Comparison of ENCODE assay signal across 22 cellular contexts in the genomic region with DNA sequence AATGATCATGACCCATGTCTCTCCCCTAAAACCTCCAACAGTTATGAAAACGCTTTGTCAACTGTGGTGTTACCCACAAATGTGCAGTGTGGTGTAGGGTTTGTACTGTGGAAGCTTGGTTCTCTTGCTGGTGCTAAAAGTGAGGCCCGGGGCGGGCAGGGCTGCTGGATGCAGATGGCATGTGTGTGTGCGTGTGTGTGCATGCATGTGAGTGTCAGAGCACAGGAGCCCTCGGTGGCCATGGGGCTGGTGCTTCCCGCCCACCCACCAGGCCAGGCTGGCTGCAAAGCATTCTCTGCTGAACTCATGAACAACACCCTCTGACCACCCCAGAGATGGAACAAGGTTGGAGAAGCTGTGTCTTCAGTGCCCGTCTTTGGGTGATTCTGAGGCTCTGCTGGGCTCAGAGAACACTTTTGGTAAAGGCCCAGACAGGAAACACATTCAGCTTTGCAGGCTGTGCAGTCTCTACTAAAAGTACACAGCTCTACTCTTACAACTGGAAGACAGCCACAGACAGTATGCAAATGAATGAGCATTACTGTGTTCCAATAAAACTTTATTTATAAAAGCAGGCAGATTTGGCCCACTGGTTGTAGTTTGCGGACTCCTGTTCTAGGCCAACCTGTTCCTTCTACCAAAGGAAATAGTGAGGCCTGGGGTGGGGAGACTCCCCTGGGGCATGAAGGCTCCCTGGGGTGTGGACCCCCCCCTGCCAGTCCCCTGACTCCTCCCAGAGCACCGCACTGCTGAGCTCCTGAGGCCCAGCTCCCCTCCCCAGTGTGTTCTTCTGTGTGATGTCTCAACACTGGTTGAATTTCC.
A peak's percentile ranks its signal among the peaks of the same experiment; 100 is the strongest.
DNase-seq lines count a peak whose midpoint lies in the region; ATAC-seq, FAIRE-seq and TF ChIP-seq lines count a peak whose summit lies in the region.
"Had no signal": no experiment of that assay in that cellular context is flagged by ENCODE, and none has a peak within 500 bp of the region (broad histone marks: within the 10 kb centered on the region; RNA-seq: fewer than 3 reads in every experiment).

No MANE protein-coding gene starts in this region.

- H3K4me3 Mint-ChIP-seq in CD4-positive, alpha-beta T cell = peak overlapping the region; percentile 39
- peak overlapping the region in 4 of 10 donors; percentile 16 to 53 (median 28) for H3K4me3 Mint-ChIP-seq in naive thymus-derived CD4-positive, alpha-beta T cell
- H3K4me3 Mint-ChIP-seq: activated naive CD4-positive, alpha-beta T cell treated with anti-CD3 and anti-CD28 coated beads for 36 hours; mesothelial cell of epicardium; neural crest cell had no signal

- H3K27ac Mint-ChIP-seq in CD4-positive, alpha-beta T cell = peak overlapping the region; percentile 74
- H3K27ac Mint-ChIP-seq in naive thymus-derived CD4-positive, alpha-beta T cell = peak overlapping the region in 5 of 9 donors; percentile 50 to 78 (median 76)
- H3K27ac Mint-ChIP-seq: activated naive CD4-positive, alpha-beta T cell treated with anti-CD3 and anti-CD28 coated beads for 36 hours; mesothelial cell of epicardium; progenitor cell of endocrine pancreas had no signal

- no peaks in the 10 kb centered on the region for H3K9me3 ChIP-seq in CD4-positive, alpha-beta T cell (ENCODE audit: control insufficient read depth, low read length)
- no peaks in the 10 kb centered on the region for H3K9me3 ChIP-seq in KOPT-K1 (ENCODE audit: insufficient read depth, low read length, poor library complexity, severe bottlenecking)
- no peaks in the 10 kb centered on the region for H3K9me3 ChIP-seq in naive thymus-derived CD4-positive, alpha-beta T cell (ENCODE audit: control insufficient read depth in 2 of 3, low read length in 3 of 3)
- H3K9me3 ChIP-seq: heart left ventricle, vagina had no signal

- intact Hi-C loops in CD4-positive, alpha-beta T cell (cut with DNase I, micrococcal nuclease) = loop anchor here in 1 of 2 experiments (10.0 kb wide), 1 partner anchor 361 kb away; no protein-coding TSS in a partner anchor
- intact Hi-C loops in naive thymus-derived CD4-positive, alpha-beta T cell (cut with micrococcal nuclease) = no loop called here

- H3K36me3 ChIP-seq in KOPT-K1 (ENCODE audit: insufficient read depth, low read length) (no peaks in the 10 kb centered on the region), bronchial epithelial cell (ENCODE audit: control insufficient read depth, insufficient read depth, low read length) (no peaks in the 10 kb centered on the region)
- no peaks in the 10 kb centered on the region for H3K36me3 ChIP-seq in naive thymus-derived CD4-positive, alpha-beta T cell (ENCODE audit: control insufficient read depth in 2 of 3, insufficient read depth in 3 of 3, low read length in 3 of 3)
- H3K36me3 ChIP-seq: heart left ventricle, vagina had no signal

- no peak for TF ChIP-seq CTCF in CD4-positive, alpha-beta T cell (IDR thresholded peaks at IDR 0.05)
- TF ChIP-seq CTCF in bronchial epithelial cell (IDR thresholded peaks at IDR 0.05; ENCODE audit: insufficient read depth, low read length, severe bottlenecking) = no peak

- peak; percentile 90 for FAIRE-seq in bronchial epithelial cell (lab: Jason Lieb, UNC)

- CTCF ChIA-PET in CD4-positive, alpha-beta T cell (lab: Charles Lee) = no interaction called here
- CTCF ChIA-PET in naive thymus-derived CD4-positive, alpha-beta T cell (lab: Charles Lee) = interaction anchor here (0.6 kb wide), 1 partner anchor 593 kb away, joined by 4 read pairs; no protein-coding TSS in a partner anchor

- H3K27me3 ChIP-seq in CD4-positive, alpha-beta T cell (ENCODE audit: control insufficient read depth, insufficient read depth, low read length) = no peaks in the 10 kb centered on the region
- no peaks in the 10 kb centered on the region for H3K27me3 ChIP-seq in bronchial epithelial cell (ENCODE audit: control insufficient read depth, insufficient read depth, low read length)
- H3K27me3 ChIP-seq in naive thymus-derived CD4-positive, alpha-beta T cell (ENCODE audit: control insufficient read depth in 2 of 2, insufficient read depth in 2 of 2, low read length in 2 of 2) = no peaks in the 10 kb centered on the region
- H3K27me3 ChIP-seq: dorsolateral prefrontal cortex, vagina had no signal

- no peaks in the 10 kb centered on the region for H3K36me3 Mint-ChIP-seq in CD4-positive, alpha-beta T cell (ENCODE audit: low read depth)
- H3K36me3 Mint-ChIP-seq in naive thymus-derived CD4-positive, alpha-beta T cell = no peaks in the 10 kb centered on the region
- H3K36me3 Mint-ChIP-seq: mesothelial cell of epicardium had no signal

- POLR2A ChIA-PET in CD4-positive, alpha-beta T cell (lab: Charles Lee) = interaction anchor here (0.6 kb wide), 1 partner anchor 820 kb away, joined by 3 read pairs; no protein-coding TSS in a partner anchor
- POLR2A ChIA-PET in naive thymus-derived CD4-positive, alpha-beta T cell (lab: Charles Lee) = no interaction called here

- H3K9me3 Mint-ChIP-seq in CD4-positive, alpha-beta T cell = no peaks in the 10 kb centered on the region
- no peaks in the 10 kb centered on the region for H3K9me3 Mint-ChIP-seq in naive thymus-derived CD4-positive, alpha-beta T cell
- H3K9me3 Mint-ChIP-seq: activated naive CD4-positive, alpha-beta T cell treated with anti-CD3 and anti-CD28 coated beads for 36 hours; mesothelial cell of epicardium; neural crest cell had no signal

- DNase-seq in CD4-positive, alpha-beta T cell = no peak
- DNase-seq in bronchial epithelial cell (ENCODE audit: low read depth) (no peak), NCI-H82 treated with DMSO at 0.1 percent for 48 hours (lab: John Stamatoyannopoulos, UW; ENCODE audit: unreplicated experiment) (no peak), DMS 273 treated with DMSO at 0.1 percent for 48 hours (lab: John Stamatoyannopoulos, UW) (no peak)
- peak in 2 of 9 donors; percentile 25 to 27 for DNase-seq in naive thymus-derived CD4-positive, alpha-beta T cell
- DNase-seq in stimulated activated CD4-positive, alpha-beta T cell treated with anti-CD3 and anti-CD28 coated beads, Interleukin-2, amount 100 ng/mL, for 48 hours = no peak
- DNase-seq: activated CD4-positive, alpha-beta T cell treated with anti-CD3 and anti-CD28 coated beads for 4 hours; activated naive CD4-positive, alpha-beta T cell treated with anti-CD3 and anti-CD28 coated beads for 36 hours; DMS79 treated with DMSO at 0.1 percent for 48 hours; dorsolateral prefrontal cortex; heart left ventricle; NCI-H1092; NCI-H1930; NCI-H226; PC-9 had no signal

- no peak overlapping the region for H3K27ac ChIP-seq in CD4-positive, alpha-beta T cell (ENCODE audit: low read depth, low read length)
- peak overlapping the region; percentile 98 for H3K27ac ChIP-seq in KOPT-K1 (ENCODE audit: low read depth, low read length, poor library complexity, severe bottlenecking)
- no peak overlapping the region for H3K27ac ChIP-seq in naive thymus-derived CD4-positive, alpha-beta T cell (ENCODE audit: low read depth, low read length)
- H3K27ac ChIP-seq: dorsolateral prefrontal cortex, heart left ventricle, KMS-11, PC-9, vagina had no signal

- H3K27me3 Mint-ChIP-seq in CD4-positive, alpha-beta T cell = no peaks in the 10 kb centered on the region
- H3K27me3 Mint-ChIP-seq in naive thymus-derived CD4-positive, alpha-beta T cell = peaks cover 0 to 3% (median 0%) of the 10 kb centered on the region in 5 donors
- H3K27me3 Mint-ChIP-seq: progenitor cell of endocrine pancreas had no signal

- peak; percentile 56 for ATAC-seq in CD4-positive, alpha-beta T cell (ENCODE audit: poor library complexity)
- peak; percentile 63 for ATAC-seq in naive thymus-derived CD4-positive, alpha-beta T cell
- ATAC-seq: heart left ventricle, left lobe of liver had no signal

- H3K4me1 ChIP-seq in naive thymus-derived CD4-positive, alpha-beta T cell (ENCODE audit: control insufficient read depth in 2 of 2, insufficient read depth in 2 of 2, low read length in 2 of 2) = peaks cover 23 to 66% of the 10 kb centered on the region in 2 donors
- H3K4me1 ChIP-seq: heart left ventricle had no signal

- peaks cover 54% of the 10 kb centered on the region for H3K4me1 Mint-ChIP-seq in CD4-positive, alpha-beta T cell (ENCODE audit: low read depth)
- peaks cover 19 to 67% (median 47%) of the 10 kb centered on the region in 7 donors for H3K4me1 Mint-ChIP-seq in naive thymus-derived CD4-positive, alpha-beta T cell
- H3K4me1 Mint-ChIP-seq: mesothelial cell of epicardium, neural crest cell had no signal

- H3K4me3 ChIP-seq in bronchial epithelial cell (ENCODE audit: low read depth, low read length) = no peak overlapping the region
- H3K4me3 ChIP-seq in naive thymus-derived CD4-positive, alpha-beta T cell (ENCODE audit: low read length) = no peak overlapping the region
- H3K4me3 ChIP-seq: dorsolateral prefrontal cortex, heart left ventricle, PC-9, vagina had no signal
